ENCODE assay signal across 1 cellular context in genomic region chr6:88538849-88539571, GRCh38.
TF ChIP-seq lines count a peak whose summit lies in the region.

No MANE protein-coding gene starts in this region.

TF ChIP-seq in WTC11, 78 proteins besides CTCF, POLR2A, EP300 and RAD21 (continued from another document):
- TF ChIP-seq, protein P1, sequence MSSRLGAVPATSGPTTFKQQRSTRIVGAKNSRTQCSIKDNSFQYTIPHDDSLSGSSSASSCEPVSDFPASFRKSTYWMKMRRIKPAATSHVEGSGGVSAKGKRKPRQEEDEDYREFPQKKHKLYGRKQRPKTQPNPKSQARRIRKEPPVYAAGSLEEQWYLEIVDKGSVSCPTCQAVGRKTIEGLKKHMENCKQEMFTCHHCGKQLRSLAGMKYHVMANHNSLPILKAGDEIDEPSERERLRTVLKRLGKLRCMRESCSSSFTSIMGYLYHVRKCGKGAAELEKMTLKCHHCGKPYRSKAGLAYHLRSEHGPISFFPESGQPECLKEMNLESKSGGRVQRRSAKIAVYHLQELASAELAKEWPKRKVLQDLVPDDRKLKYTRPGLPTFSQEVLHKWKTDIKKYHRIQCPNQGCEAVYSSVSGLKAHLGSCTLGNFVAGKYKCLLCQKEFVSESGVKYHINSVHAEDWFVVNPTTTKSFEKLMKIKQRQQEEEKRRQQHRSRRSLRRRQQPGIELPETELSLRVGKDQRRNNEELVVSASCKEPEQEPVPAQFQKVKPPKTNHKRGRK (CRISPR knock-in tag; IDR thresholded peaks at IDR 0.05; ENCODE audit: borderline replicate concordance) = no peak
